In genomic region chr3:15332405-15333098, GRCh38 we compare ENCODE assay signal across 1 cellular context.
TF ChIP-seq lines count a peak whose summit lies in the region.

A gene with protein sequence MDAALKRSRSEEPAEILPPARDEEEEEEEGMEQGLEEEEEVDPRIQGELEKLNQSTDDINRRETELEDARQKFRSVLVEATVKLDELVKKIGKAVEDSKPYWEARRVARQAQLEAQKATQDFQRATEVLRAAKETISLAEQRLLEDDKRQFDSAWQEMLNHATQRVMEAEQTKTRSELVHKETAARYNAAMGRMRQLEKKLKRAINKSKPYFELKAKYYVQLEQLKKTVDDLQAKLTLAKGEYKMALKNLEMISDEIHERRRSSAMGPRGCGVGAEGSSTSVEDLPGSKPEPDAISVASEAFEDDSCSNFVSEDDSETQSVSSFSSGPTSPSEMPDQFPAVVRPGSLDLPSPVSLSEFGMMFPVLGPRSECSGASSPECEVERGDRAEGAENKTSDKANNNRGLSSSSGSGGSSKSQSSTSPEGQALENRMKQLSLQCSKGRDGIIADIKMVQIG (minus strand): TSS chr3:15332586. CDS start chr3:15332408, 178 bp downstream.

TF ChIP-seq in K562, 482 proteins besides CTCF, POLR2A, EP300 and RAD21 (continued from another document and continues in another):
- TF ChIP-seq MGA (IDR thresholded peaks at IDR 0.05) (peak; percentile 67), RCOR1 (IDR thresholded peaks at IDR 0.05; ENCODE audit: borderline replicate concordance in 1 of 2, low read depth in 2 of 2, low read length in 2 of 2) (peak in 1 of 2 experiments; percentile 63; a peak in 1 of 4 replicates), SRSF7 (optimal IDR thresholded peaks at IDR 0.05; ENCODE audit: low read depth, low read length) (no peak), ZNF592 (IDR thresholded peaks at IDR 0.05) (peak; percentile 74), ATF1 (CRISPR knock-in tag; IDR thresholded peaks at IDR 0.05) (no peak), ATF1 (tag; IDR thresholded peaks at IDR 0.05) (peak; percentile 58; the same call in 1 of the 2 replicates), RAD51 (IDR thresholded peaks at IDR 0.05; ENCODE audit: borderline replicate concordance, low read depth) (no peak), ZSCAN32 (CRISPR knock-in tag; IDR thresholded peaks at IDR 0.05) (no peak), ZNF766 (CRISPR knock-in tag; conservative IDR thresholded peaks at IDR 0.05) (no peak), NR4A1 (CRISPR knock-in tag; IDR thresholded peaks at IDR 0.05) (no peak), NR4A1 (tag; IDR thresholded peaks at IDR 0.05) (no peak; the same call in none of the 2 replicates), TEAD1 (CRISPR knock-in tag; IDR thresholded peaks at IDR 0.05) (peak in 1 of 2 experiments; percentile 27; a peak in 1 of 4 replicates), NEUROD1 (IDR thresholded peaks at IDR 0.05; ENCODE audit: borderline replicate concordance, low read depth, low read length, partially characterized antibody) (peak; percentile 30), ZBTB7A (IDR thresholded peaks at IDR 0.05; ENCODE audit: borderline replicate concordance, control insufficient read depth, low read depth, low read length) (peak; percentile 64; the same call in 1 of the 2 replicates), POLR2H (tag; IDR thresholded peaks at IDR 0.05; ENCODE audit: low read depth) (no peak), HNRNPK (IDR thresholded peaks at IDR 0.05; ENCODE audit: low read depth, low read length, poor library complexity, severe bottlenecking) (no peak), HNRNPLL (IDR thresholded peaks at IDR 0.05; ENCODE audit: low read depth, low read length, poor library complexity, severe bottlenecking) (peak; percentile 67), MBD2 (IDR thresholded peaks at IDR 0.05; ENCODE audit: borderline replicate concordance, low read depth) (no peak), JUN (IDR thresholded peaks at IDR 0.05; ENCODE audit: borderline replicate concordance, low read depth, low read length) (0 out of 2 replicates have a peak, but pooled peaks have one; percentile 13), JUN (CRISPR knock-in tag; IDR thresholded peaks at IDR 0.05; ENCODE audit: borderline replicate concordance) (no peak), TCF7 (IDR thresholded peaks at IDR 0.05; ENCODE audit: borderline replicate concordance) (0 out of 2 replicates have a peak, but pooled peaks have one; percentile 34), THRA (IDR thresholded peaks at IDR 0.05) (no peak), SETDB1 (IDR thresholded peaks at IDR 0.05; ENCODE audit: low read length) (no peak)
- TF ChIP-seq, protein P1, sequence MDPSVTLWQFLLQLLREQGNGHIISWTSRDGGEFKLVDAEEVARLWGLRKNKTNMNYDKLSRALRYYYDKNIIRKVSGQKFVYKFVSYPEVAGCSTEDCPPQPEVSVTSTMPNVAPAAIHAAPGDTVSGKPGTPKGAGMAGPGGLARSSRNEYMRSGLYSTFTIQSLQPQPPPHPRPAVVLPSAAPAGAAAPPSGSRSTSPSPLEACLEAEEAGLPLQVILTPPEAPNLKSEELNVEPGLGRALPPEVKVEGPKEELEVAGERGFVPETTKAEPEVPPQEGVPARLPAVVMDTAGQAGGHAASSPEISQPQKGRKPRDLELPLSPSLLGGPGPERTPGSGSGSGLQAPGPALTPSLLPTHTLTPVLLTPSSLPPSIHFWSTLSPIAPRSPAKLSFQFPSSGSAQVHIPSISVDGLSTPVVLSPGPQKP (CRISPR knock-in tag; IDR thresholded peaks at IDR 0.05): no peak
- TF ChIP-seq, protein P2, sequence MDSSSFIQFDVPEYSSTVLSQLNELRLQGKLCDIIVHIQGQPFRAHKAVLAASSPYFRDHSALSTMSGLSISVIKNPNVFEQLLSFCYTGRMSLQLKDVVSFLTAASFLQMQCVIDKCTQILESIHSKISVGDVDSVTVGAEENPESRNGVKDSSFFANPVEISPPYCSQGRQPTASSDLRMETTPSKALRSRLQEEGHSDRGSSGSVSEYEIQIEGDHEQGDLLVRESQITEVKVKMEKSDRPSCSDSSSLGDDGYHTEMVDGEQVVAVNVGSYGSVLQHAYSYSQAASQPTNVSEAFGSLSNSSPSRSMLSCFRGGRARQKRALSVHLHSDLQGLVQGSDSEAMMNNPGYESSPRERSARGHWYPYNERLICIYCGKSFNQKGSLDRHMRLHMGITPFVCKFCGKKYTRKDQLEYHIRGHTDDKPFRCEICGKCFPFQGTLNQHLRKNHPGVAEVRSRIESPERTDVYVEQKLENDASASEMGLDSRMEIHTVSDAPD (CRISPR knock-in tag; IDR thresholded peaks at IDR 0.05): no peak
- TF ChIP-seq, protein P3, sequence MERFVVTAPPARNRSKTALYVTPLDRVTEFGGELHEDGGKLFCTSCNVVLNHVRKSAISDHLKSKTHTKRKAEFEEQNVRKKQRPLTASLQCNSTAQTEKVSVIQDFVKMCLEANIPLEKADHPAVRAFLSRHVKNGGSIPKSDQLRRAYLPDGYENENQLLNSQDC (CRISPR knock-in tag; IDR thresholded peaks at IDR 0.05): no peak
- TF ChIP-seq, protein P4, sequence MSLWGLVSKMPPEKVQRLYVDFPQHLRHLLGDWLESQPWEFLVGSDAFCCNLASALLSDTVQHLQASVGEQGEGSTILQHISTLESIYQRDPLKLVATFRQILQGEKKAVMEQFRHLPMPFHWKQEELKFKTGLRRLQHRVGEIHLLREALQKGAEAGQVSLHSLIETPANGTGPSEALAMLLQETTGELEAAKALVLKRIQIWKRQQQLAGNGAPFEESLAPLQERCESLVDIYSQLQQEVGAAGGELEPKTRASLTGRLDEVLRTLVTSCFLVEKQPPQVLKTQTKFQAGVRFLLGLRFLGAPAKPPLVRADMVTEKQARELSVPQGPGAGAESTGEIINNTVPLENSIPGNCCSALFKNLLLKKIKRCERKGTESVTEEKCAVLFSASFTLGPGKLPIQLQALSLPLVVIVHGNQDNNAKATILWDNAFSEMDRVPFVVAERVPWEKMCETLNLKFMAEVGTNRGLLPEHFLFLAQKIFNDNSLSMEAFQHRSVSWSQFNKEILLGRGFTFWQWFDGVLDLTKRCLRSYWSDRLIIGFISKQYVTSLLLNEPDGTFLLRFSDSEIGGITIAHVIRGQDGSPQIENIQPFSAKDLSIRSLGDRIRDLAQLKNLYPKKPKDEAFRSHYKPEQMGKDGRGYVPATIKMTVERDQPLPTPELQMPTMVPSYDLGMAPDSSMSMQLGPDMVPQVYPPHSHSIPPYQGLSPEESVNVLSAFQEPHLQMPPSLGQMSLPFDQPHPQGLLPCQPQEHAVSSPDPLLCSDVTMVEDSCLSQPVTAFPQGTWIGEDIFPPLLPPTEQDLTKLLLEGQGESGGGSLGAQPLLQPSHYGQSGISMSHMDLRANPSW (CRISPR knock-in tag; IDR thresholded peaks at IDR 0.05): 0 out of 2 replicates have a peak, but pooled peaks have one; percentile 25
- TF ChIP-seq, protein P5, sequence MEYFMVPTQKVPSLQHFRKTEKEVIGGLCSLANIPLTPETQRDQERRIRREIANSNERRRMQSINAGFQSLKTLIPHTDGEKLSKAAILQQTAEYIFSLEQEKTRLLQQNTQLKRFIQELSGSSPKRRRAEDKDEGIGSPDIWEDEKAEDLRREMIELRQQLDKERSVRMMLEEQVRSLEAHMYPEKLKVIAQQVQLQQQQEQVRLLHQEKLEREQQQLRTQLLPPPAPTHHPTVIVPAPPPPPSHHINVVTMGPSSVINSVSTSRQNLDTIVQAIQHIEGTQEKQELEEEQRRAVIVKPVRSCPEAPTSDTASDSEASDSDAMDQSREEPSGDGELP (CRISPR knock-in tag; IDR thresholded peaks at IDR 0.05; ENCODE audit: borderline replicate concordance): 0 out of 2 replicates have a peak, but pooled peaks have one; percentile 13
